ENCODE assay signal across 1 cellular context in genomic region chr9:20697021-20697719, GRCh38.
TF ChIP-seq lines count a peak whose summit lies in the region.

No MANE protein-coding gene starts in this region.

TF ChIP-seq in HepG2, 621 proteins besides CTCF, POLR2A, EP300 and RAD21 (continued from another document):
- TF ChIP-seq ZBTB21 (CRISPR knock-in tag; IDR thresholded peaks at IDR 0.05) (no peak), FUBP1 (CRISPR knock-in tag; IDR thresholded peaks at IDR 0.05; ENCODE audit: borderline replicate concordance) (no peak), ZNF883 (CRISPR knock-in tag; IDR thresholded peaks at IDR 0.05; ENCODE audit: not compliant biosample characterization) (no peak), FOXJ3 (CRISPR knock-in tag; IDR thresholded peaks at IDR 0.05; ENCODE audit: borderline replicate concordance) (no peak)
